ENCODE assay signal across 8 cellular contexts in genomic region chr12:102616692-102617091, GRCh38.
"Had no signal": no experiment of that assay in that cellular context is flagged by ENCODE, and none has a peak within 500 bp of the region (broad histone marks: within the 10 kb centered on the region; RNA-seq: fewer than 3 reads in every experiment).

No MANE protein-coding gene starts in this region.

- H3K9ac ChIP-seq: KMS-11 had no signal

- H3K27ac ChIP-seq: HL-60, KMS-11 had no signal

- FAIRE-seq: HepG2, HTR-8/SVneo, K562 had no signal

- ATAC-seq: HepG2, K562 had no signal

- H3K4me2 ChIP-seq: KMS-11 had no signal

- H3K4me3 ChIP-seq: K562 had no signal

- DNase-seq: IMR-90, KBM-7, KG1 had no signal
